Comparison of ENCODE assay signal across 8 cellular contexts in genomic region chr11:3580487-3581388, GRCh38.
A peak's percentile ranks its signal among the peaks of the same experiment; 100 is the strongest.
DNase-seq lines count a peak whose midpoint lies in the region; ATAC-seq and TF ChIP-seq lines count a peak whose summit lies in the region.
"Not testable (repeated sequence)": the region's sequence is repeated elsewhere in the genome, so short reads cannot be mapped to it uniquely, and the experiment has no call there.

No MANE protein-coding gene starts in this region.

- not testable (repeated sequence) for H3K36me3 Mint-ChIP-seq in activated naive CD8-positive, alpha-beta T cell treated with anti-CD3 and anti-CD28 coated beads, Interleukin-2, amount 10 ng/mL, durations not matched to agents 7 days and 5 days; naive thymus-derived CD4-positive, alpha-beta T cell

- H3K4me3 Mint-ChIP-seq in activated naive CD8-positive, alpha-beta T cell treated with anti-CD3 and anti-CD28 coated beads, Interleukin-2, amount 10 ng/mL, durations not matched to agents 7 days and 5 days, result peak overlapping the region; percentile 56
- H3K4me3 Mint-ChIP-seq in naive thymus-derived CD4-positive, alpha-beta T cell, result peak overlapping the region; percentile 32 to 80 (median 64)

- H4K20me1 ChIP-seq in GM23248 (ENCODE audit: insufficient read depth), result not testable (repeated sequence)

- H3K9me3 Mint-ChIP-seq in activated naive CD8-positive, alpha-beta T cell treated with anti-CD3 and anti-CD28 coated beads, Interleukin-2, amount 10 ng/mL, durations not matched to agents 7 days and 5 days; naive thymus-derived CD4-positive, alpha-beta T cell: not testable (repeated sequence)

- H3K9me3 ChIP-seq in AG04450 (ENCODE audit: control insufficient read depth, insufficient read depth, low read length); GM23248 (ENCODE audit: low read depth); WERI-Rb-1 (ENCODE audit: severe bottlenecking); naive thymus-derived CD4-positive, alpha-beta T cell (ENCODE audit: control insufficient read depth in 2 of 3, low read length in 3 of 3): not testable (repeated sequence)

- peaks cover 14% of the 10 kb centered on the region for H3K27me3 ChIP-seq in AG04450 (ENCODE audit: control insufficient read depth, insufficient read depth, low read length)
- H3K27me3 ChIP-seq in GM23248 (replicated peaks; ENCODE audit: insufficient read depth); WERI-Rb-1 (ENCODE audit: insufficient read depth, low read depth, severe bottlenecking); naive thymus-derived CD4-positive, alpha-beta T cell (ENCODE audit: control insufficient read depth in 2 of 2, insufficient read depth in 2 of 2, low read length in 2 of 2): not testable (repeated sequence)

- not testable (repeated sequence) for DNase-seq in AG04450 (ENCODE audit: low read depth, low spot score)
- DNase-seq in GM23248 (peak; percentile 47), NCI-H345 treated with DMSO at 0.1 percent for 48 hours (lab: John Stamatoyannopoulos, UW; ENCODE audit: unreplicated experiment) (peak; percentile 6), WERI-Rb-1 (peak; percentile 62), glomerular visceral epithelial cell (ENCODE audit: extremely low spot score) (peak; percentile 46)
- peak; percentile 84 for DNase-seq in activated naive CD8-positive, alpha-beta T cell treated with anti-CD3 and anti-CD28 coated beads, Interleukin-2, amount 10 ng/mL, durations not matched to agents 7 days and 5 days
- DNase-seq in naive thymus-derived CD4-positive, alpha-beta T cell, result peak; percentile 11 to 77 (median 63)
- DNase-seq in stimulated activated CD4-positive, alpha-beta T cell treated with anti-CD3 and anti-CD28 coated beads, TNF-alpha, amount 100 ng/mL, for 24 hours (ENCODE audit: low read depth in 3 of 3), result peak; percentile 32 to 60 (median 35)

- not testable (repeated sequence) for H3K79me2 ChIP-seq in GM23248 (ENCODE audit: insufficient read depth)

- intact Hi-C loops in naive thymus-derived CD4-positive, alpha-beta T cell (cut with micrococcal nuclease), result not testable (repeated sequence)

- H3K9me2 ChIP-seq in GM23248 (ENCODE audit: insufficient read depth), result not testable (repeated sequence)

- H3K27ac Mint-ChIP-seq in activated naive CD8-positive, alpha-beta T cell treated with anti-CD3 and anti-CD28 coated beads, Interleukin-2, amount 10 ng/mL, durations not matched to agents 7 days and 5 days, result not testable (repeated sequence)
- H3K27ac Mint-ChIP-seq in naive thymus-derived CD4-positive, alpha-beta T cell, result peak overlapping the region in 1 of 9 donors; percentile 76

- not testable (repeated sequence) for H3K36me3 ChIP-seq in GM23248 (ENCODE audit: low read depth); WERI-Rb-1; naive thymus-derived CD4-positive, alpha-beta T cell (ENCODE audit: control insufficient read depth in 2 of 3, insufficient read depth in 3 of 3, low read length in 3 of 3)

- WGBS in GM23248 (ENCODE audit: low coverage in 1 of 2, low lambda C conversion rate in 2 of 2, missing lambda C conversion rate in 2 of 2), 2 experiments, result 3% methylated on average over 20 to 78 of the region's 92 CpGs

- in situ Hi-C loops in GM23248 (cut with MboI), result not testable (repeated sequence)

- ATAC-seq in activated naive CD8-positive, alpha-beta T cell treated with anti-CD3 and anti-CD28 coated beads, Interleukin-2, amount 10 ng/mL, durations not matched to agents 7 days and 5 days (ENCODE audit: low read depth); naive thymus-derived CD4-positive, alpha-beta T cell: not testable (repeated sequence)

- H3K4me2 ChIP-seq in GM23248 (ENCODE audit: unreplicated experiment), result peak overlapping the region; percentile 72

- not testable (repeated sequence) for H3K27ac ChIP-seq in AG04450 (ENCODE audit: low read depth, low read length); GM23248; WERI-Rb-1; naive thymus-derived CD4-positive, alpha-beta T cell (ENCODE audit: low read depth, low read length)

- H3K27me3 Mint-ChIP-seq in activated naive CD8-positive, alpha-beta T cell treated with anti-CD3 and anti-CD28 coated beads, Interleukin-2, amount 10 ng/mL, durations not matched to agents 7 days and 5 days, result peaks cover 37% of the 10 kb centered on the region
- H3K27me3 Mint-ChIP-seq in naive thymus-derived CD4-positive, alpha-beta T cell, result peaks cover 8 to 44% (median 29%) of the 10 kb centered on the region in 5 donors

- not testable (repeated sequence) for H3F3A ChIP-seq in GM23248 (ENCODE audit: insufficient read depth)

- H3K9ac ChIP-seq in GM23248, result peak overlapping the region; percentile 32; the same call in 1 of the 2 replicates

- not testable (repeated sequence) for TF ChIP-seq CTCF in AG04450 (IDR thresholded peaks at IDR 0.05; ENCODE audit: low read depth, low read length)
- peak; percentile 75 for TF ChIP-seq CTCF in WERI-Rb-1 (IDR thresholded peaks at IDR 0.05; ENCODE audit: low read depth, low read length)

- peak overlapping the region; percentile 41 for H3K4me3 ChIP-seq in AG04450 (ENCODE audit: low read depth, low read length)
- H3K4me3 ChIP-seq in GM23248, result peak overlapping the region; percentile 67
- H3K4me3 ChIP-seq in WERI-Rb-1 (ENCODE audit: low read depth, low read length), result peak overlapping the region; percentile 59
- H3K4me3 ChIP-seq in naive thymus-derived CD4-positive, alpha-beta T cell (ENCODE audit: low read length), result not testable (repeated sequence)

- H3K4me1 ChIP-seq in GM23248 (ENCODE audit: insufficient read depth); naive thymus-derived CD4-positive, alpha-beta T cell (ENCODE audit: control insufficient read depth in 2 of 2, insufficient read depth in 2 of 2, low read length in 2 of 2): not testable (repeated sequence)

- CTCF ChIA-PET in AG04450 (lab: Charles Lee), result interaction anchor here (0.6 kb wide), 1 partner anchor 30 kb away, joined by 3 read pairs; no protein-coding TSS in a partner anchor
- CTCF ChIA-PET in naive thymus-derived CD4-positive, alpha-beta T cell (lab: Charles Lee), result not testable (repeated sequence)

- POLR2A ChIA-PET in AG04450 (lab: Yijun Ruan, JAX); activated naive CD8-positive, alpha-beta T cell treated with anti-CD3 and anti-CD28 coated beads, Interleukin-2, amount 10 ng/mL, durations not matched to agents 7 days and 5 days (lab: Charles Lee); naive thymus-derived CD4-positive, alpha-beta T cell (lab: Charles Lee): not testable (repeated sequence)

- not testable (repeated sequence) for H3K4me1 Mint-ChIP-seq in activated naive CD8-positive, alpha-beta T cell treated with anti-CD3 and anti-CD28 coated beads, Interleukin-2, amount 10 ng/mL, durations not matched to agents 7 days and 5 days
- H3K4me1 Mint-ChIP-seq in naive thymus-derived CD4-positive, alpha-beta T cell, result peaks cover 0 to 13% (median 5%) of the 10 kb centered on the region in 7 donors

- H2AFZ ChIP-seq in GM23248, result peak overlapping the region; percentile 69
